Comparison of ENCODE assay signal across 8 cellular contexts in genomic region chr14:68978550-68978911, GRCh38. TPM values are rescaled to one million over a fixed set of nuclear protein-coding genes. Genes with fewer than 3 reads are reported as not detected.
DNase-seq lines count a peak whose midpoint lies in the region; ATAC-seq and TF ChIP-seq lines count a peak whose summit lies in the region.

No MANE protein-coding gene starts in this region.

- no peaks in the 10 kb centered on the region for H3K9me3 Mint-ChIP-seq in memory B cell

- H3K36me3 Mint-ChIP-seq in memory B cell = no peaks in the 10 kb centered on the region

- no peak overlapping the region for H3K27ac Mint-ChIP-seq in memory B cell

- H3K4me3 ChIP-seq in HUES64 (ENCODE audit: low read length) = peak overlapping the region; percentile 99
- H3K4me3 ChIP-seq in WI38 (ENCODE audit: low read depth, low read length) = peak overlapping the region; percentile 97
- peak overlapping the region; percentile 80 to 88 for H3K4me3 ChIP-seq in testis

- H3K36me3 ChIP-seq in HUES64 (ENCODE audit: insufficient read depth, low read length) (peaks cover 34% of the 10 kb centered on the region), testis (ENCODE audit: low read depth, missing control alignments) (no peaks in the 10 kb centered on the region)

- H3K9ac ChIP-seq in HUES64 (ENCODE audit: low read depth, low read length) = peak overlapping the region; percentile 98

- DNase-seq in DMS79 (lab: John Stamatoyannopoulos, UW) = peak; percentile 63
- peak; percentile 60 for DNase-seq in dermis blood vessel endothelial cell
- DNase-seq in memory B cell (ENCODE audit: low spot score in 2 of 2) = peak; percentile 5 to 19
- peak; percentile 48 for DNase-seq in testis

- intact Hi-C loops in testis (cut with DNase I; ENCODE audit: low total_unique reads) = no loop called here

- WGBS in HUES64 = under 1% methylated on average over 40 of the region's 40 CpGs
- WGBS in testis, 2 donors = 1% methylated on average over 18 of the region's 40 CpGs; no CpG with 5 or more reads in 1 of the 2 donors

- TF ChIP-seq CTCF in WI38 (IDR thresholded peaks at IDR 0.05; ENCODE audit: low read depth, low read length) = no peak
- TF ChIP-seq CTCF in testis (IDR thresholded peaks at IDR 0.05) = no peak

- H3K27me3 Mint-ChIP-seq in memory B cell = peaks cover 26% of the 10 kb centered on the region

- H3K4me1 Mint-ChIP-seq in memory B cell = peaks cover 3% of the 10 kb centered on the region

- peak; percentile 30 for ATAC-seq in memory B cell (ENCODE audit: low read depth)
- no peak for ATAC-seq in GM21786 (IDR thresholded peaks at IDR 0.05; ENCODE audit: unreplicated experiment)
- no peak for ATAC-seq in GM18867 (IDR thresholded peaks at IDR 0.05; ENCODE audit: unreplicated experiment)

- no peak for TF ChIP-seq POLR2A in testis (IDR thresholded peaks at IDR 0.05)

- peak overlapping the region; percentile 58 for H3K4me3 Mint-ChIP-seq in memory B cell

- H3K4me1 ChIP-seq in HUES64 (ENCODE audit: insufficient read depth, low read length) (peaks cover 30% of the 10 kb centered on the region), testis (peaks cover 30% of the 10 kb centered on the region)

- H3K9me3 ChIP-seq in HUES64 (ENCODE audit: insufficient read depth, low read depth, low read length) (no peaks in the 10 kb centered on the region), testis (no peaks in the 10 kb centered on the region)

- peak overlapping the region; percentile 99 for H3K27ac ChIP-seq in HUES64 (ENCODE audit: low read depth, low read length)
- peak overlapping the region; percentile 92 for H3K27ac ChIP-seq in testis

- H3K27me3 ChIP-seq in HUES64 (ENCODE audit: insufficient read depth, low read length) (0 out of 2 replicates have a peak, but pooled peaks cover 5% of the 10 kb centered on the region), testis (no peaks in the 10 kb centered on the region)

RNA-seq across cellular contexts. Expression of gene ACTN1, which starts 0.6 kb away (rescaled TPM):
- 156 TPM for polyA plus RNA-seq in HUES64 (2013, experiment 1 of 2)
- polyA plus RNA-seq in HUES64 (2013, experiment 2 of 2) = 157 TPM
- 233 and 441 TPM in 2 replicates for total RNA-seq in dermis blood vessel endothelial cell
- 10 to 100 TPM; 51.0 to 69.5 TPM for total RNA-seq in testis
- 82.3 TPM for polyA plus RNA-seq in testis (ENCODE audit: insufficient read depth, low read depth, low replicate concordance)

Comparison
In these comparisons a context has a peak if more than half of its experiments do, and no peak if none do; other contexts are left out.
1. DNase-seq: peak in every context shown above with its lines; median percentile 63 in DMS79; 60 in dermis blood vessel endothelial cell; 48 in testis; 12 in memory B cell.